1 cellular context compared by ENCODE assay signal in genomic region chr20:20375862-20376261, GRCh38.
A peak's percentile ranks its signal among the peaks of the same experiment; 100 is the strongest.
TF ChIP-seq lines count a peak whose summit lies in the region.

No MANE protein-coding gene starts in this region.

TF ChIP-seq in HepG2, 621 proteins besides CTCF, POLR2A, EP300 and RAD21 (continued from another document):
- no peak for TF ChIP-seq ZBTB26 (CRISPR knock-in tag; IDR thresholded peaks at IDR 0.05; ENCODE audit: borderline replicate concordance)
- no peak for TF ChIP-seq CBX1 (IDR thresholded peaks at IDR 0.05; ENCODE audit: low read depth)
- TF ChIP-seq ZNF550 (CRISPR knock-in tag; IDR thresholded peaks at IDR 0.05; ENCODE audit: borderline replicate concordance): no peak
- TF ChIP-seq GZF1 (CRISPR knock-in tag; IDR thresholded peaks at IDR 0.05): no peak
- TF ChIP-seq MXD3 (CRISPR knock-in tag; IDR thresholded peaks at IDR 0.05): no peak
- no peak for TF ChIP-seq TFAP4 (IDR thresholded peaks at IDR 0.05; ENCODE audit: borderline replicate concordance, low read depth)
- no peak for TF ChIP-seq AGO2 (optimal IDR thresholded peaks at IDR 0.05; ENCODE audit: low read depth, low read length)
- TF ChIP-seq, protein P1, sequence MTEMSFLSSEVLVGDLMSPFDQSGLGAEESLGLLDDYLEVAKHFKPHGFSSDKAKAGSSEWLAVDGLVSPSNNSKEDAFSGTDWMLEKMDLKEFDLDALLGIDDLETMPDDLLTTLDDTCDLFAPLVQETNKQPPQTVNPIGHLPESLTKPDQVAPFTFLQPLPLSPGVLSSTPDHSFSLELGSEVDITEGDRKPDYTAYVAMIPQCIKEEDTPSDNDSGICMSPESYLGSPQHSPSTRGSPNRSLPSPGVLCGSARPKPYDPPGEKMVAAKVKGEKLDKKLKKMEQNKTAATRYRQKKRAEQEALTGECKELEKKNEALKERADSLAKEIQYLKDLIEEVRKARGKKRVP (CRISPR knock-in tag; IDR thresholded peaks at IDR 0.05): peak in 1 of 2 experiments; percentile 62; a peak in 1 of 4 replicates
- TF ChIP-seq ZNF780A (CRISPR knock-in tag; IDR thresholded peaks at IDR 0.05): no peak
- TF ChIP-seq, protein P2, sequence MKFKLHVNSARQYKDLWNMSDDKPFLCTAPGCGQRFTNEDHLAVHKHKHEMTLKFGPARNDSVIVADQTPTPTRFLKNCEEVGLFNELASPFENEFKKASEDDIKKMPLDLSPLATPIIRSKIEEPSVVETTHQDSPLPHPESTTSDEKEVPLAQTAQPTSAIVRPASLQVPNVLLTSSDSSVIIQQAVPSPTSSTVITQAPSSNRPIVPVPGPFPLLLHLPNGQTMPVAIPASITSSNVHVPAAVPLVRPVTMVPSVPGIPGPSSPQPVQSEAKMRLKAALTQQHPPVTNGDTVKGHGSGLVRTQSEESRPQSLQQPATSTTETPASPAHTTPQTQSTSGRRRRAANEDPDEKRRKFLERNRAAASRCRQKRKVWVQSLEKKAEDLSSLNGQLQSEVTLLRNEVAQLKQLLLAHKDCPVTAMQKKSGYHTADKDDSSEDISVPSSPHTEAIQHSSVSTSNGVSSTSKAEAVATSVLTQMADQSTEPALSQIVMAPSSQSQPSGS (CRISPR knock-in tag; IDR thresholded peaks at IDR 0.05): no peak
- TF ChIP-seq, protein P3, sequence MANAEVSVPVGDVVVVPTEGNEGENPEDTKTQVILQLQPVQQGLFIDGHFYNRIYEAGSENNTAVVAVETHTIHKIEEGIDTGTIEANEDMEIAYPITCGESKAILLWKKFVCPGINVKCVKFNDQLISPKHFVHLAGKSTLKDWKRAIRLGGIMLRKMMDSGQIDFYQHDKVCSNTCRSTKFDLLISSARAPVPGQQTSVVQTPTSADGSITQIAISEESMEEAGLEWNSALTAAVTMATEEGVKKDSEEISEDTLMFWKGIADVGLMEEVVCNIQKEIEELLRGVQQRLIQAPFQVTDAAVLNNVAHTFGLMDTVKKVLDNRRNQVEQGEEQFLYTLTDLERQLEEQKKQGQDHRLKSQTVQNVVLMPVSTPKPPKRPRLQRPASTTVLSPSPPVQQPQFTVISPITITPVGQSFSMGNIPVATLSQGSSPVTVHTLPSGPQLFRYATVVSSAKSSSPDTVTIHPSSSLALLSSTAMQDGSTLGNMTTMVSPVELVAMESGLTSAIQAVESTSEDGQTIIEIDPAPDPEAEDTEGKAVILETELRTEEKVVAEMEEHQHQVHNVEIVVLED (CRISPR knock-in tag; IDR thresholded peaks at IDR 0.05; ENCODE audit: borderline replicate concordance): no peak
- TF ChIP-seq DPF2 (CRISPR knock-in tag; IDR thresholded peaks at IDR 0.05; ENCODE audit: borderline replicate concordance, low read depth): no peak
